In the genomic region with DNA sequence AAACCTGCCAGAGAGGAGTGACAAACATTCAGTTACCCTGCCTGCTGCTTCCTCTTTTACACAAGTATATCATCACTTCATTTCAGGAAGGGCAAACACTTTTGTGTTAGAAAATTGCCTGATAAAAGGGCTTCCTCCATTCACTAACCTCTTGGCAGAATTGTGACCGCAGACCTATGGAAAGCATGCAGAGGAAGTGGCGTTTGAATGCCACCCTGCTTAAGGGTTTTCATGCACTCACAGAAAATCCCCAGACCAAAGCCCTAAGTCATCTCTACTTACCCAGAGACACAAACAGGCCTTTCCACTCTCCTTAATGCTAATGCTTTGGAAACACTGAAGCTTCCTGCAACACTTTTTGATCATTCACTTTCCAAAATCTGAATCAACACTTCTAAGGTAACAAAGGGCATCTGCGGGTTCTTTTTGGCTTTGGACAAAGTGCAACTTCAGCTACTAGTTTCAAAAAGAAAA, we compare ENCODE assay signal across 7 cellular contexts. TPM values are rescaled to one million over a fixed set of nuclear protein-coding genes. Genes with fewer than 3 reads are reported as not detected.
DNase-seq lines count a peak whose midpoint lies in the region; ATAC-seq and TF ChIP-seq lines count a peak whose summit lies in the region.

No MANE protein-coding gene starts in this region.

- POLR2A ChIA-PET in WTC11 (lab: Charles Lee): no interaction called here

- no peaks in the 10 kb centered on the region; the same call in 1 of the 2 replicates for H3K27me3 Mint-ChIP-seq in WTC11 (ENCODE audit: low read depth)

- DNase-seq in WTC11 (ENCODE audit: low spot score) (no peak), pons (ENCODE audit: low spot score) (peak; percentile 52), globus pallidus (ENCODE audit: low spot score) (no peak), NCI-H2029 treated with DMSO at 0.1 percent for 48 hours (lab: John Stamatoyannopoulos, UW) (no peak), hepatic stellate cell (ENCODE audit: low spot score) (no peak)

- no peak overlapping the region for H3K4me3 Mint-ChIP-seq in WTC11

- H3K4me1 Mint-ChIP-seq in WTC11: peaks cover 11% of the 10 kb centered on the region

- no peaks in the 10 kb centered on the region for H3K36me3 Mint-ChIP-seq in WTC11

- no peaks in the 10 kb centered on the region for H3K9me3 Mint-ChIP-seq in WTC11

- TF ChIP-seq CTCF in WTC11 (IDR thresholded peaks at IDR 0.05): no peak

- ATAC-seq in GM18870 (IDR thresholded peaks at IDR 0.05; ENCODE audit: unreplicated experiment): peak; percentile 60
- ATAC-seq in HG03432 (IDR thresholded peaks at IDR 0.05; ENCODE audit: unreplicated experiment): peak; percentile 58
- peak; percentile 51 for ATAC-seq in WTC11

- CTCF ChIA-PET in WTC11 (lab: Charles Lee): no interaction called here

- H3K27ac Mint-ChIP-seq in WTC11: peak overlapping the region; percentile 33; the same call in 1 of the 2 replicates

TF ChIP-seq in WTC11, 78 proteins besides CTCF, POLR2A, EP300 and RAD21:
- TF ChIP-seq TCF7 (CRISPR knock-in tag; IDR thresholded peaks at IDR 0.05; ENCODE audit: low read depth): no peak
- TF ChIP-seq SOX15 (CRISPR knock-in tag; IDR thresholded peaks at IDR 0.05): no peak
- no peak for TF ChIP-seq FOXK1 (CRISPR knock-in tag; IDR thresholded peaks at IDR 0.05)

RNA-seq across cellular contexts. Expression of gene RALGAPA2, which starts 22.1 kb away (rescaled TPM):
- total RNA-seq in WTC11 (2021): 18.2 to 20.6 TPM (median 18.6 TPM) in 3 replicates
